12 cellular contexts compared by ENCODE assay signal in the genomic region with DNA sequence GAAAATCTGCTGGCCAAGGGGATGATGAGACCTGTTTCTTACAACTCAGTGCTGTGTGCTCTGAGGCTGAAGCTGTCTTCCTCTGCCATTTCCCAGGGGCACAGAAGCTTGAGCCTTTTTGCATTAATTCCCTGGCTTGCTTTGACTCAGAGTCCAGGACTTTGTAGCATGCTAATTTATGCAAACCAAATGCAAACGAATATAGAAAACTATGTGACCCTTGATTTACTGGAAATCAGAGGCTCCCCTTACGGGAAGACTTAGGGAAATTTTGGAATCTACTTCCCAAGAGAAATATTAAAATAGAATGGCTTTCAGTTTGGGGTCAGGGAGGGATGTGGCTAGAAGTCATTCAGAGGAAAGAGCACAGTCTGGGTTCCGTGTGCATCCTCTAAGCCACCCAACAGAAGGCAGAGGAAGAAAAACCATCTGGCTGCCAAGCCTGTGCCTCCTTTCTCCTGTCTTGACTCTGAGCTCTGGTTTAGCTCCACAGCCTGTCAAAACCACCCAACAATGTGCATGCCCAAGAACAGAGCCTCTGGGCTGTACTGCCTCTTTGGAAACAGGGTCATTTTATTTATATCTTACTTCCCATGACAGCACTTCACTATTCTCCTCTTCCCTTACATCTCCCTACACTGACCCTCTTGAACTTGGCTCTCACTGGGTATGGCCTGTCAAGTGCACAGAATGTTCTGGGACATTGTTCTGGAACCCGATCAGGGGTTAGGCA. TPM values are rescaled to one million over a fixed set of nuclear protein-coding genes. Genes with fewer than 3 reads are reported as not detected.
DNase-seq lines count a peak whose midpoint lies in the region; ATAC-seq and TF ChIP-seq lines count a peak whose summit lies in the region.
"Had no signal": no experiment of that assay in that cellular context is flagged by ENCODE, and none has a peak within 500 bp of the region (broad histone marks: within the 10 kb centered on the region; RNA-seq: fewer than 3 reads in every experiment).

No MANE protein-coding gene starts in this region.

- H3K27ac Mint-ChIP-seq in GM23338, result no peak overlapping the region

- TF ChIP-seq CTCF in GM23338 (conservative IDR thresholded peaks at IDR 0.05; ENCODE audit: low read depth in 2 of 2) (no peak), GM13977 (IDR thresholded peaks at IDR 0.05; ENCODE audit: extremely low read depth, insufficient read depth, missing control alignments) (no peak)

- no peaks in the 10 kb centered on the region for H3K27me3 ChIP-seq in GM23338 (ENCODE audit: insufficient read depth)

- H3K36me3 Mint-ChIP-seq in GM23338 (ENCODE audit: low read depth), result peaks cover 6% of the 10 kb centered on the region; the same call in 2 of the 3 replicates

- H3K4me1 Mint-ChIP-seq in GM23338, result peaks cover 13% of the 10 kb centered on the region

- H3F3A ChIP-seq in GM23338 (replicated peaks; ENCODE audit: low read depth), result no peaks in the 10 kb centered on the region

- intact Hi-C loops in left cardiac atrium (cut with DNase I), result no loop called here

- no peak overlapping the region for H3K4me3 Mint-ChIP-seq in GM23338

- peak overlapping the region; percentile 63 for H2AFZ ChIP-seq in GM23338

- peaks cover 3% of the 10 kb centered on the region; the same call in 1 of the 2 replicates for H3K9me2 ChIP-seq in GM23338 (ENCODE audit: insufficient read depth)

- H3K4me3 ChIP-seq in GM23338, result no peak overlapping the region

- peaks cover 9% of the 10 kb centered on the region; the same call in 2 of the 3 replicates for H3K9me3 Mint-ChIP-seq in GM23338

- in situ Hi-C loops in GM13977 (cut with MboI; ENCODE audit: low pct_unique_long_range_greater_than_20kb, low sequenced_read_pairs, unreplicated experiment), result no loop called here

- peaks cover 11% of the 10 kb centered on the region for H3K27me3 Mint-ChIP-seq in GM23338 (ENCODE audit: insufficient read depth, low read depth, poor library complexity)

- no peak for DNase-seq in GM23338 (ENCODE audit: low spot score)
- peak; percentile 59 for DNase-seq in amniotic epithelial cell (ENCODE audit: low read depth)
- no peak for DNase-seq in left cardiac atrium
- DNase-seq in stimulated activated CD8-positive, alpha-beta memory T cell treated with anti-CD3 and anti-CD28 coated beads, Interleukin-4, amount 100 ng/mL, for 48 hours, result peak; percentile 10
- DNase-seq in GM19240 (ENCODE audit: insufficient read length, low spot score), result no peak
- DNase-seq in RKO (ENCODE audit: low spot score), result no peak
- no peak for DNase-seq in GM19238 (ENCODE audit: insufficient read length, low spot score)
- no peak for DNase-seq in GM13977 (ENCODE audit: low spot score)
- DNase-seq: activated CD4-positive, alpha-beta T cell treated with anti-CD3 and anti-CD28 coated beads for 48 hours; activated naive CD4-positive, alpha-beta T cell treated with anti-CD3 and anti-CD28 coated beads, Interleukin-2, amount 50 U/mL, for 16 hours; NCI-H1436 treated with DMSO at 0.1 percent for 48 hours; SIG-M5 had no signal

- no peak overlapping the region for H3K27ac ChIP-seq in GM23338 (ENCODE audit: low read depth)

- H3K4me1 ChIP-seq in GM23338 (ENCODE audit: insufficient read depth), result peaks cover 8% of the 10 kb centered on the region; the same call in 1 of the 2 replicates

- H3K79me2 ChIP-seq in GM23338 (replicated peaks; ENCODE audit: insufficient read depth), result no peaks in the 10 kb centered on the region

- no peaks in the 10 kb centered on the region for H3K36me3 ChIP-seq in GM23338 (ENCODE audit: insufficient read depth)

- ATAC-seq in GM23338 (no peak), left cardiac atrium (peak; percentile 62 to 68)

- 0 out of 2 replicates have a peak overlapping the region, but pooled peaks have one; percentile 17 for H3K4me2 ChIP-seq in GM23338

- no peaks in the 10 kb centered on the region for H4K20me1 ChIP-seq in GM23338 (replicated peaks; ENCODE audit: insufficient read depth)

TF ChIP-seq in GM23338, 12 proteins besides CTCF, POLR2A, EP300 and RAD21 (continues in another document):
- TF ChIP-seq EZH2 (IDR thresholded peaks at IDR 0.05; ENCODE audit: low read depth, unreplicated experiment) (no peak), ZNF331 (CRISPR knock-in tag; IDR thresholded peaks at IDR 0.05; ENCODE audit: low read depth) (no peak), JUNB (IDR thresholded peaks at IDR 0.05; ENCODE audit: unreplicated experiment) (no peak), EZH2phosphoT487 (IDR thresholded peaks at IDR 0.05; ENCODE audit: unreplicated experiment) (no peak)
- TF ChIP-seq, protein P1, sequence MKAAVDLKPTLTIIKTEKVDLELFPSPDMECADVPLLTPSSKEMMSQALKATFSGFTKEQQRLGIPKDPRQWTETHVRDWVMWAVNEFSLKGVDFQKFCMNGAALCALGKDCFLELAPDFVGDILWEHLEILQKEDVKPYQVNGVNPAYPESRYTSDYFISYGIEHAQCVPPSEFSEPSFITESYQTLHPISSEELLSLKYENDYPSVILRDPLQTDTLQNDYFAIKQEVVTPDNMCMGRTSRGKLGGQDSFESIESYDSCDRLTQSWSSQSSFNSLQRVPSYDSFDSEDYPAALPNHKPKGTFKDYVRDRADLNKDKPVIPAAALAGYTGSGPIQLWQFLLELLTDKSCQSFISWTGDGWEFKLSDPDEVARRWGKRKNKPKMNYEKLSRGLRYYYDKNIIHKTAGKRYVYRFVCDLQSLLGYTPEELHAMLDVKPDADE (IDR thresholded peaks at IDR 0.05), result no peak
- TF ChIP-seq, protein P2, sequence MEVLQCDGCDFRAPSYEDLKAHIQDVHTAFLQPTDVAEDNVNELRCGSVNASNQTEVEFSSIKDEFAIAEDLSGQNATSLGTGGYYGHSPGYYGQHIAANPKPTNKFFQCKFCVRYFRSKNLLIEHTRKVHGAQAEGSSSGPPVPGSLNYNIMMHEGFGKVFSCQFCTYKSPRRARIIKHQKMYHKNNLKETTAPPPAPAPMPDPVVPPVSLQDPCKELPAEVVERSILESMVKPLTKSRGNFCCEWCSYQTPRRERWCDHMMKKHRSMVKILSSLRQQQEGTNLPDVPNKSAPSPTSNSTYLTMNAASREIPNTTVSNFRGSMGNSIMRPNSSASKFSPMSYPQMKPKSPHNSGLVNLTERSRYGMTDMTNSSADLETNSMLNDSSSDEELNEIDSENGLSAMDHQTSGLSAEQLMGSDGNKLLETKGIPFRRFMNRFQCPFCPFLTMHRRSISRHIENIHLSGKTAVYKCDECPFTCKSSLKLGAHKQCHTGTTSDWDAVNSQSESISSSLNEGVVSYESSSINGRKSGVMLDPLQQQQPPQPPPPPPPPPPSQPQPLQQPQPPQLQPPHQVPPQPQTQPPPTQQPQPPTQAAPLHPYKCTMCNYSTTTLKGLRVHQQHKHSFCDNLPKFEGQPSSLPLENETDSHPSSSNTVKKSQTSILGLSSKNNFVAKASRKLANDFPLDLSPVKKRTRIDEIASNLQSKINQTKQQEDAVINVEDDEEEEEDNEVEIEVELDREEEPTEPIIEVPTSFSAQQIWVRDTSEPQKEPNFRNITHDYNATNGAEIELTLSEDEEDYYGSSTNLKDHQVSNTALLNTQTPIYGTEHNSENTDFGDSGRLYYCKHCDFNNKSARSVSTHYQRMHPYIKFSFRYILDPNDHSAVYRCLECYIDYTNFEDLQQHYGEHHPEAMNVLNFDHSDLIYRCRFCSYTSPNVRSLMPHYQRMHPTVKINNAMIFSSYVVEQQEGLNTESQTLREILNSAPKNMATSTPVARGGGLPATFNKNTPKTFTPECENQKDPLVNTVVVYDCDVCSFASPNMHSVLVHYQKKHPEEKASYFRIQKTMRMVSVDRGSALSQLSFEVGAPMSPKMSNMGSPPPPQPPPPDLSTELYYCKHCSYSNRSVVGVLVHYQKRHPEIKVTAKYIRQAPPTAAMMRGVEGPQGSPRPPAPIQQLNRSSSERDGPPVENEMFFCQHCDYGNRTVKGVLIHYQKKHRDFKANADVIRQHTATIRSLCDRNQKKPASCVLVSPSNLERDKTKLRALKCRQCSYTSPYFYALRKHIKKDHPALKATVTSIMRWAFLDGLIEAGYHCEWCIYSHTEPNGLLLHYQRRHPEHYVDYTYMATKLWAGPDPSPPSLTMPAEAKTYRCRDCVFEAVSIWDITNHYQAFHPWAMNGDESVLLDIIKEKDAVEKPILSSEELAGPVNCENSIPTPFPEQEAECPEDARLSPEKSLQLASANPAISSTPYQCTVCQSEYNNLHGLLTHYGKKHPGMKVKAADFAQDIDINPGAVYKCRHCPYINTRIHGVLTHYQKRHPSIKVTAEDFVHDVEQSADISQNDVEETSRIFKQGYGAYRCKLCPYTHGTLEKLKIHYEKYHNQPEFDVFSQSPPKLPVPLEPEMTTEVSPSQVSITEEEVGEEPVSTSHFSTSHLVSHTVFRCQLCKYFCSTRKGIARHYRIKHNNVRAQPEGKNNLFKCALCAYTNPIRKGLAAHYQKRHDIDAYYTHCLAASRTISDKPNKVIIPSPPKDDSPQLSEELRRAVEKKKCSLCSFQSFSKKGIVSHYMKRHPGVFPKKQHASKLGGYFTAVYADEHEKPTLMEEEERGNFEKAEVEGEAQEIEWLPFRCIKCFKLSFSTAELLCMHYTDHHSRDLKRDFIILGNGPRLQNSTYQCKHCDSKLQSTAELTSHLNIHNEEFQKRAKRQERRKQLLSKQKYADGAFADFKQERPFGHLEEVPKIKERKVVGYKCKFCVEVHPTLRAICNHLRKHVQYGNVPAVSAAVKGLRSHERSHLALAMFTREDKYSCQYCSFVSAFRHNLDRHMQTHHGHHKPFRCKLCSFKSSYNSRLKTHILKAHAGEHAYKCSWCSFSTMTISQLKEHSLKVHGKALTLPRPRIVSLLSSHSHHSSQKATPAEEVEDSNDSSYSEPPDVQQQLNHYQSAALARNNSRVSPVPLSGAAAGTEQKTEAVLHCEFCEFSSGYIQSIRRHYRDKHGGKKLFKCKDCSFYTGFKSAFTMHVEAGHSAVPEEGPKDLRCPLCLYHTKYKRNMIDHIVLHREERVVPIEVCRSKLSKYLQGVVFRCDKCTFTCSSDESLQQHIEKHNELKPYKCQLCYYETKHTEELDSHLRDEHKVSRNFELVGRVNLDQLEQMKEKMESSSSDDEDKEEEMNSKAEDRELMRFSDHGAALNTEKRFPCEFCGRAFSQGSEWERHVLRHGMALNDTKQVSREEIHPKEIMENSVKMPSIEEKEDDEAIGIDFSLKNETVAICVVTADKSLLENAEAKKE (CRISPR knock-in tag; IDR thresholded peaks at IDR 0.05), result no peak

RNA-seq across cellular contexts. Expression of a gene that starts 30.0 kb away (rescaled TPM):
- total RNA-seq in GM23338 (2014; rRNA removed; shearing (Covaris generic)), result 17.2 and 19.3 TPM in 2 replicates
- polyA plus RNA-seq in GM23338 (2016; fragmentation: Nextera tagmentation; extraction: Ambion mirVana), result 12.6 and 16.2 TPM in 2 replicates
- 10 to 100 TPM; 19.2 to 30.7 TPM for total RNA-seq in left cardiac atrium

Comparison
In these comparisons a context has a peak if more than half of its experiments do, and no peak if none do; other contexts are left out.
1. DNase-seq: peak in amniotic epithelial cell (single experiment) and stimulated activated CD8-positive, alpha-beta memory T cell treated with anti-CD3 and anti-CD28 coated beads, Interleukin-4, amount 100 ng/mL, for 48 hours (single experiment); none in GM23338 (single experiment), left cardiac atrium (single experiment), GM19240 (single experiment), RKO (single experiment), GM19238 (single experiment) and GM13977 (single experiment).